In genomic region chr22:28220626-28221363, GRCh38 we compare ENCODE assay signal across 25 cellular contexts.
DNase-seq lines count a peak whose midpoint lies in the region; ATAC-seq, FAIRE-seq and TF ChIP-seq lines count a peak whose summit lies in the region.
"Had no signal": no experiment of that assay in that cellular context is flagged by ENCODE, and none has a peak within 500 bp of the region (broad histone marks: within the 10 kb centered on the region; RNA-seq: fewer than 3 reads in every experiment).

No MANE protein-coding gene starts in this region.

- no peak overlapping the region for H3K27ac ChIP-seq in heart left ventricle
- H3K27ac ChIP-seq in uterus, result no peak overlapping the region
- H3K27ac ChIP-seq: GM23248, HL-60 had no signal

- WGBS in heart left ventricle, 4 donors, result 61 to 68% (median 63%) methylated on average over 5 of the region's 5 CpGs

- H3K27ac Mint-ChIP-seq in stimulated activated memory B cell treated with anti-CD40 and anti-IgM and Interleukin-4, amounts not matched to agents 10 μg/mL and 1 μg/mL and 100 μg/mL, for 72 hours, result no peak overlapping the region
- H3K27ac Mint-ChIP-seq: CD4-positive, CD25-positive, alpha-beta regulatory T cell; CD8-positive, alpha-beta memory T cell had no signal

- no peak for TF ChIP-seq POLR2A in heart left ventricle (IDR thresholded peaks at IDR 0.05)
- no peak for TF ChIP-seq POLR2A in uterus (IDR thresholded peaks at IDR 0.05)

- no peak overlapping the region for H3K4me3 Mint-ChIP-seq in stimulated activated memory B cell treated with anti-CD40 and anti-IgM and Interleukin-4, amounts not matched to agents 10 μg/mL and 1 μg/mL and 100 μg/mL, for 72 hours
- H3K4me3 Mint-ChIP-seq: CD4-positive, CD25-positive, alpha-beta regulatory T cell; CD8-positive, alpha-beta memory T cell had no signal

- intact Hi-C loops in heart left ventricle (cut with DNase I), result loop anchor here in 1 of 10 donors (5.0 kb wide), 1 partner anchor 33 kb away; no protein-coding TSS in a partner anchor
- intact Hi-C loops in Right ventricle myocardium superior (cut with DNase I), result no loop called here
- intact Hi-C loops in uterus (cut with DNase I; ENCODE audit: low total_unique reads), result loop anchor here (5.0 kb wide), 1 partner anchor 182 kb away; no protein-coding TSS in a partner anchor

- no peak for FAIRE-seq in bronchial epithelial cell (lab: Jason Lieb, UNC)
- FAIRE-seq: A204.1, GM12891, GM19239, H54 had no signal

- no peak for DNase-seq in heart left ventricle
- no peak for DNase-seq in Right ventricle myocardium superior
- peak; percentile 63 for DNase-seq in bronchial epithelial cell (ENCODE audit: low read depth)
- peak; percentile 21 for DNase-seq in fibroblast of the aortic adventitia (ENCODE audit: low read depth)
- DNase-seq in GM10266 (ENCODE audit: extremely low spot score), result no peak
- no peak for DNase-seq in uterus
- DNase-seq: ACHN; BE2C; C1 segment of cervical spinal cord; CD4-positive, CD25-positive, alpha-beta regulatory T cell; CD8-positive, alpha-beta memory T cell; COR-L47; DMS 273 treated with DMSO at 0.1 percent for 48 hours; DMS53; DND-41; EL; GM23248; HCEC 1CT had no signal

- H3K36me3 ChIP-seq in heart left ventricle (no peaks in the 10 kb centered on the region), bronchial epithelial cell (ENCODE audit: control insufficient read depth, insufficient read depth, low read length) (no peaks in the 10 kb centered on the region), uterus (no peaks in the 10 kb centered on the region)
- H3K36me3 ChIP-seq: BE2C had no signal

- no peak overlapping the region for H3K4me3 ChIP-seq in heart left ventricle
- no peak overlapping the region for H3K4me3 ChIP-seq in bronchial epithelial cell (ENCODE audit: low read depth, low read length)
- H3K4me3 ChIP-seq in fibroblast of the aortic adventitia (ENCODE audit: low read depth, low read length), result no peak overlapping the region
- H3K4me3 ChIP-seq in uterus, result no peak overlapping the region
- H3K4me3 ChIP-seq: GM23248 had no signal

- peaks cover 0 to 33% (median 12%) of the 10 kb centered on the region in 12 donors for H3K4me1 ChIP-seq in heart left ventricle
- H3K4me1 ChIP-seq in uterus, result no peaks in the 10 kb centered on the region

- no peak for TF ChIP-seq CTCF in heart left ventricle (IDR thresholded peaks at IDR 0.05)
- no peak for TF ChIP-seq CTCF in bronchial epithelial cell (IDR thresholded peaks at IDR 0.05; ENCODE audit: insufficient read depth, low read length, severe bottlenecking)
- TF ChIP-seq CTCF in fibroblast of the aortic adventitia (IDR thresholded peaks at IDR 0.05; ENCODE audit: insufficient read depth, low read length), result no peak
- no peak for TF ChIP-seq CTCF in GM10266 (IDR thresholded peaks at IDR 0.05; ENCODE audit: control insufficient read depth, insufficient read depth, low read depth, missing control alignments)
- no peak for TF ChIP-seq CTCF in uterus (IDR thresholded peaks at IDR 0.05)

- H3K9me3 ChIP-seq in heart left ventricle (no peaks in the 10 kb centered on the region), uterus (no peaks in the 10 kb centered on the region)
- H3K9me3 ChIP-seq: BE2C had no signal

- no peaks in the 10 kb centered on the region for H3K36me3 Mint-ChIP-seq in stimulated activated memory B cell treated with anti-CD40 and anti-IgM and Interleukin-4, amounts not matched to agents 10 μg/mL and 1 μg/mL and 100 μg/mL, for 72 hours
- H3K36me3 Mint-ChIP-seq: CD4-positive, CD25-positive, alpha-beta regulatory T cell; CD8-positive, alpha-beta memory T cell had no signal

- no peaks in the 10 kb centered on the region for H3K4me1 Mint-ChIP-seq in stimulated activated memory B cell treated with anti-CD40 and anti-IgM and Interleukin-4, amounts not matched to agents 10 μg/mL and 1 μg/mL and 100 μg/mL, for 72 hours
- H3K4me1 Mint-ChIP-seq: CD4-positive, CD25-positive, alpha-beta regulatory T cell; CD8-positive, alpha-beta memory T cell had no signal

- H3K27me3 ChIP-seq in heart left ventricle, result no peaks in the 10 kb centered on the region
- H3K27me3 ChIP-seq in bronchial epithelial cell (ENCODE audit: control insufficient read depth, insufficient read depth, low read length), result no peaks in the 10 kb centered on the region
- no peaks in the 10 kb centered on the region for H3K27me3 ChIP-seq in uterus
- H3K27me3 ChIP-seq: BE2C had no signal

- no peaks in the 10 kb centered on the region for H3K9me3 Mint-ChIP-seq in stimulated activated memory B cell treated with anti-CD40 and anti-IgM and Interleukin-4, amounts not matched to agents 10 μg/mL and 1 μg/mL and 100 μg/mL, for 72 hours
- H3K9me3 Mint-ChIP-seq: CD4-positive, CD25-positive, alpha-beta regulatory T cell; CD8-positive, alpha-beta memory T cell had no signal

- ATAC-seq in heart left ventricle (peak; percentile 26 to 49 (median 32)), Right ventricle myocardium superior (ENCODE audit: poor library complexity) (no peak), GM21423 (IDR thresholded peaks at IDR 0.05; ENCODE audit: unreplicated experiment) (no peak)
- peak; percentile 8 for ATAC-seq in stimulated activated memory B cell treated with anti-CD40 and anti-IgM and Interleukin-4, amounts not matched to agents 10 μg/mL and 1 μg/mL and 100 μg/mL, for 72 hours

- H3K27me3 Mint-ChIP-seq in stimulated activated memory B cell treated with anti-CD40 and anti-IgM and Interleukin-4, amounts not matched to agents 10 μg/mL and 1 μg/mL and 100 μg/mL, for 72 hours, result no peaks in the 10 kb centered on the region
- H3K27me3 Mint-ChIP-seq: CD4-positive, CD25-positive, alpha-beta regulatory T cell had no signal

Comparison
In these comparisons a context has a peak if more than half of its experiments do, and no peak if none do; other contexts are left out.
1. ATAC-seq: peak in heart left ventricle (4 of 4) and stimulated activated memory B cell treated with anti-CD40 and anti-IgM and Interleukin-4, amounts not matched to agents 10 μg/mL and 1 μg/mL and 100 μg/mL, for 72 hours (single experiment); none in Right ventricle myocardium superior (single experiment) and GM21423 (single experiment).
2. DNase-seq: peak in bronchial epithelial cell (single experiment) and fibroblast of the aortic adventitia (single experiment); none in heart left ventricle (0 of 5), Right ventricle myocardium superior (single experiment), GM10266 (single experiment) and uterus (0 of 2).